ENCODE assay signal across 16 cellular contexts in the genomic region with DNA sequence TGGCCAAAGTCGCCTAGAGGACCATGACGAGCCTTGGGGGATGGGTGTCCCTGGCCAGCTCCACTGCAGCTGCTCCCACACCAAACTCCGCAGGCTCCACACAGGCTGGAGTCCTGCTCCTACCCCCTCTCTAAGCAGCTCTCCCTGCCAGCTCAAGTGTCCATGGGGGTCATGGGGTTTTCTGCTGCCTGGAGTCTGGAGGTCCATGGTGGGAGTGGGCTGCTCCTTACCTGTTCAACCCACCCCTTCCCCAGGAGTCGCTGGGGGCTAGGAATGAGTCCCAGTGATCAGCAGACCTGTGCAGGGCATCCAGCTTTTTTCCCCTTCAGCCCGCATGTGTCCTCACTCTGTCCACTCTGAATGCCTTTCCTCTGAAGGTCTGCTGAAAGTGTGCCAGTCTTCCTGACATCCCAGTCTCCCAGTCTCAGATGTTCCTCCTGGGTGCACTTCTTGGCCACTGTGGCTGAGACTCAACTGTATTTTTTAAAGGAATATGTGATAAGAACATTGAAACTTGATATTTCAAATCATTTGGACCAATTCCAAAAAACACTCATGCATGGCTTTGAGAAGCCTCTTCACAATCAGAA.
A peak's percentile ranks its signal among the peaks of the same experiment; 100 is the strongest.
DNase-seq lines count a peak whose midpoint lies in the region; ATAC-seq and TF ChIP-seq lines count a peak whose summit lies in the region.
"Had no signal": no experiment of that assay in that cellular context is flagged by ENCODE, and none has a peak within 500 bp of the region (broad histone marks: within the 10 kb centered on the region; RNA-seq: fewer than 3 reads in every experiment).

No MANE protein-coding gene starts in this region.

- H3K4ac ChIP-seq in neuronal stem cell (ENCODE audit: low read length): no peak overlapping the region

- H2BK15ac ChIP-seq in neuronal stem cell (ENCODE audit: low read length): no peak overlapping the region

- TF ChIP-seq CTCF in fibroblast of pulmonary artery (IDR thresholded peaks at IDR 0.05; ENCODE audit: low read length, missing control alignments): no peak

- H3K14ac ChIP-seq in neuronal stem cell (ENCODE audit: low read length): no peak overlapping the region

- peak overlapping the region; percentile 65 for H4K8ac ChIP-seq in neuronal stem cell (ENCODE audit: low read depth, low read length)

- H3K79me1 ChIP-seq in neuronal stem cell (ENCODE audit: low read depth, low read length): no peaks in the 10 kb centered on the region

- no peaks in the 10 kb centered on the region for H3K4me1 ChIP-seq in right cardiac atrium (ENCODE audit: control insufficient read depth, insufficient read depth, low read length)
- no peaks in the 10 kb centered on the region for H3K4me1 ChIP-seq in neuronal stem cell (ENCODE audit: control insufficient read depth in 2 of 2, insufficient read depth in 1 of 2, low read depth in 1 of 2, low read length in 2 of 2)

- WGBS in right cardiac atrium: 59% methylated on average over 5 of the region's 5 CpGs
- WGBS in neuronal stem cell (ENCODE audit: extremely low coverage in 2 of 2, insufficient read length in 2 of 2, insufficient replicate concordance in 1 of 2), 2 donors: no CpG with 5 or more reads among the region's 5 CpGs

- no peaks in the 10 kb centered on the region for H3K36me3 ChIP-seq in neuronal stem cell (replicated peaks in 1 of 2; ENCODE audit: control insufficient read depth in 2 of 2, insufficient read depth in 2 of 2, low read length in 2 of 2)

- H2BK120ac ChIP-seq in neuronal stem cell (ENCODE audit: low read depth, low read length): no peak overlapping the region

- H3K9ac ChIP-seq in neuronal stem cell (ENCODE audit: low read depth, low read length, poor library complexity): no peak overlapping the region

- no peak overlapping the region for H3K4me2 ChIP-seq in neuronal stem cell (ENCODE audit: insufficient read depth, low read length, poor library complexity, severe bottlenecking)

- H3K4me3 ChIP-seq in right cardiac atrium (ENCODE audit: low read length) (no peak overlapping the region), fibroblast of pulmonary artery (replicated peaks; ENCODE audit: low read depth, low read length) (no peak overlapping the region), neuronal stem cell (ENCODE audit: low read length in 2 of 2) (no peak overlapping the region)
- H3K4me3 ChIP-seq: GM12878 had no signal

- no peaks in the 10 kb centered on the region for H3K9me3 ChIP-seq in right cardiac atrium (ENCODE audit: control insufficient read depth, low read length)
- no peaks in the 10 kb centered on the region for H3K9me3 ChIP-seq in neuronal stem cell (replicated peaks in 1 of 2; ENCODE audit: control insufficient read depth in 2 of 2, insufficient read depth in 1 of 2, low read depth in 1 of 2, low read length in 2 of 2)

- no peak overlapping the region for H2BK12ac ChIP-seq in neuronal stem cell (ENCODE audit: low read length)

- DNase-seq in right cardiac atrium: peak in 2 of 3 donors; percentile 13 to 46
- no peak for DNase-seq in Right ventricle myocardium superior
- peak; percentile 4 for DNase-seq in fibroblast of pulmonary artery (ENCODE audit: low read depth)
- no peak for DNase-seq in neuronal stem cell (ENCODE audit: low spot score)
- DNase-seq in iPS-NIHi11 (ENCODE audit: low spot score): no peak
- DNase-seq in HuH-7 (ENCODE audit: low spot score): no peak
- no peak for DNase-seq in HuH-7.5 (ENCODE audit: low spot score)
- DNase-seq: C1 segment of cervical spinal cord; Calu3; CD4-positive, alpha-beta T cell; DMS 273 treated with DMSO at 0.1 percent for 48 hours; DMS79; GOT3; HCEC 1CT; HFFc6 had no signal

- H3K27me3 ChIP-seq in right cardiac atrium (ENCODE audit: control insufficient read depth, insufficient read depth) (no peaks in the 10 kb centered on the region), neuronal stem cell (ENCODE audit: control insufficient read depth in 3 of 3, insufficient read depth in 3 of 3, low read depth in 1 of 3, low read length in 3 of 3) (no peaks in the 10 kb centered on the region)

- ATAC-seq in right cardiac atrium (peak; percentile 52 to 54), Right ventricle myocardium superior (ENCODE audit: poor library complexity) (no peak)
- ATAC-seq: GM12878 had no signal

- intact Hi-C loops in right cardiac atrium (cut with DNase I): no loop called here
- intact Hi-C loops in Right ventricle myocardium superior (cut with DNase I): no loop called here

- H4K91ac ChIP-seq in neuronal stem cell (ENCODE audit: low read depth, low read length, poor library complexity): no peak overlapping the region

- no peak overlapping the region for H3K27ac ChIP-seq in right cardiac atrium (ENCODE audit: low read length)
- H3K27ac ChIP-seq in neuronal stem cell (replicated peaks; ENCODE audit: low read length): no peak overlapping the region

- no peak overlapping the region for H3K23ac ChIP-seq in neuronal stem cell (ENCODE audit: low read depth, low read length, poor library complexity)

- H2AK5ac ChIP-seq in neuronal stem cell (ENCODE audit: low read depth, low read length): peak overlapping the region; percentile 74

- peak overlapping the region; percentile 53 for H3K18ac ChIP-seq in neuronal stem cell (ENCODE audit: low read length)

- no peak overlapping the region for H2AFZ ChIP-seq in neuronal stem cell (ENCODE audit: low read length)

- H2BK5ac ChIP-seq in neuronal stem cell (ENCODE audit: low read length): no peak overlapping the region

Comparison
In these comparisons a context has a peak if more than half of its experiments do, and no peak if none do; other contexts are left out.
1. DNase-seq: peak in right cardiac atrium (2 of 3) and fibroblast of pulmonary artery (single experiment); none in Right ventricle myocardium superior (single experiment), neuronal stem cell (single experiment), iPS-NIHi11 (single experiment), HuH-7 (single experiment) and HuH-7.5 (single experiment).